Comparison of ENCODE assay signal across 20 cellular contexts in genomic region chr13:25966086-25966485, GRCh38.
"Had no signal": no experiment of that assay in that cellular context is flagged by ENCODE, and none has a peak within 500 bp of the region (broad histone marks: within the 10 kb centered on the region; RNA-seq: fewer than 3 reads in every experiment).

No MANE protein-coding gene starts in this region.

- H3K4me3 ChIP-seq: ascending aorta, cardiac muscle cell, esophagus muscularis mucosa, skin epidermis, thyroid gland, vagina had no signal

- DNase-seq: activated CD4-positive, alpha-beta T cell treated with anti-CD3 and anti-CD28 coated beads for 1 hour; activated CD4-positive, alpha-beta T cell treated with anti-CD3 and anti-CD28 coated beads, Interleukin-2, amount 50 U/mL, for 4 hours; activated naive CD4-positive, alpha-beta T cell; activated naive CD8-positive, alpha-beta T cell treated with anti-CD3 and anti-CD28 coated beads, Interleukin-2, amount 10 ng/mL, durations not matched to agents 7 days and 5 days; activated T-cell treated with anti-CD3 and anti-CD28 coated beads for 4 hours; hypothalamus; left ventricle myocardium superior; posterior cingulate gyrus; retina; stimulated activated CD4-positive, alpha-beta T cell treated with anti-CD3 and anti-CD28 coated beads, Interleukin-15, amount 100 ng/mL, for 24 hours; stimulated activated CD4-positive, alpha-beta T cell treated with anti-CD3 and anti-CD28 coated beads, Interleukin-4, amount 100 ng/mL, for 1 hour; stimulated activated naive B cell treated with anti-CD40 and anti-IgM and Interleukin-4, amounts not matched to agents 10 μg/mL and 1 μg/mL and 100 μg/mL, for 72 hours; thyroid gland had no signal

- H3K27ac ChIP-seq: ascending aorta, cardiac muscle cell, esophagus muscularis mucosa, skin epidermis, thyroid gland, vagina, VCaP had no signal

- H3K4me1 ChIP-seq: ascending aorta, esophagus muscularis mucosa, thyroid gland, vagina had no signal

- H3K36me3 ChIP-seq: ascending aorta, cardiac muscle cell, esophagus muscularis mucosa, thyroid gland, vagina had no signal

- H3K27me3 ChIP-seq: ascending aorta, cardiac muscle cell, esophagus muscularis mucosa, thyroid gland, vagina had no signal

- ATAC-seq: left ventricle myocardium superior; natural killer cell treated with Interleukin-12 subunit alpha and Interleukin-12 subunit beta and Interleukin-15 and Interleukin-18, amount 100 ng/mL, for 72 hours; stimulated activated naive B cell treated with anti-CD40 and anti-IgM and Interleukin-4, amounts not matched to agents 10 μg/mL and 1 μg/mL and 100 μg/mL, for 72 hours had no signal

- H3K9me3 ChIP-seq: ascending aorta, esophagus muscularis mucosa, thyroid gland, vagina had no signal
